Comparison of ENCODE assay signal across 20 cellular contexts in the genomic region with DNA sequence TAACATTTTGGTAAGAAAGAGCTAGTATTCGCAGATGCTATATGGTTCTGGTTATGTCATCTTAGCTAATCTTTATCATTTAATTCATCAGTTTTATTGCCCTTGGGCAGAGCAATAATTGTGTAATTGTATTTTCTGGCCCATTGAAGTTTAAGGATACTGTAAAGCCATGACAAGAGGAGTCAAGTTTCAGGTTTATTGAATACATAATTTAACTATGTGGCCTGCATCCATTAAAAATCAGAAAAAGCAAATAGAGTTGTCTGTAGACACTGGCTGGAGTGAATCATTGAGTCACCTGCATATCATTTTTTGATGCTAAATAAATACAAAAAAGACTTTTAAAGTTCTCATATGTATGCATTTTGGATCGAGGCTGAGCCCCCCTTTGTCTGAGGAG.
"Had no signal": no experiment of that assay in that cellular context is flagged by ENCODE, and none has a peak within 500 bp of the region (broad histone marks: within the 10 kb centered on the region; RNA-seq: fewer than 3 reads in every experiment).

No MANE protein-coding gene starts in this region.

- ATAC-seq: Right ventricle myocardium inferior, T-cell had no signal

- H3K27ac ChIP-seq: HL-60, PC-9, Peyer's patch, SJCRH30 had no signal

- H2AFZ ChIP-seq: PC-9 had no signal

- H3K4me2 ChIP-seq: PC-9 had no signal

- DNase-seq: KBM-7; MG63; NCI-H1092; NCI-H1436 treated with DMSO at 0.1 percent for 48 hours; NCI-H1694; NCI-H187 treated with DMSO at 0.1 percent for 48 hours; NCI-H2029 treated with DMSO at 0.1 percent for 48 hours; NCI-H2171; NCI-H226; NCI-H524; NCI-H526 treated with DMSO at 0.1 percent for 48 hours; NK-92 treated with Interleukin-12 subunit alpha and Interleukin-12 subunit beta, amount 100 ng/mL, for 24 hours; PC-9; Peyer's patch; SHP77 treated with DMSO at 0.1 percent for 48 hours; SJCRH30; SW 1271; T-cell had no signal

- H3K36me3 ChIP-seq: MG63, Peyer's patch, SJCRH30 had no signal

- H3K9me3 ChIP-seq: SJCRH30 had no signal

- H3K4me3 ChIP-seq: MG63, PC-9, Peyer's patch, SJCRH30 had no signal

- H3K4me1 ChIP-seq: SJCRH30 had no signal

- H3K27me3 ChIP-seq: MG63, Peyer's patch, SJCRH30 had no signal
